ENCODE assay signal across 22 cellular contexts in genomic region chr6:161217631-161218030, GRCh38.
"Had no signal": no experiment of that assay in that cellular context is flagged by ENCODE, and none has a peak within 500 bp of the region (broad histone marks: within the 10 kb centered on the region; RNA-seq: fewer than 3 reads in every experiment).

No MANE protein-coding gene starts in this region.

- H3K27ac ChIP-seq: heart left ventricle, left ventricle myocardium inferior, lower lobe of right lung, pancreas, spleen, upper lobe of left lung, uterus had no signal

- H3K36me3 Mint-ChIP-seq: memory B cell had no signal

- H3K4me3 Mint-ChIP-seq: dendritic cell treated with granulocyte-macrophage colony-stimulating factor and Interleukin-4, amounts not matched to agents 40 ng/mL and 50 ng/mL, for 4 days; memory B cell; naive B cell; nephron; stimulated activated memory B cell treated with anti-CD40 and anti-IgM and Interleukin-4, amounts not matched to agents 10 μg/mL and 1 μg/mL and 100 μg/mL, for 72 hours; stimulated activated naive CD8-positive, alpha-beta T cell treated with anti-CD3 and anti-CD28 coated beads, Interleukin-15, amount 100 ng/mL, for 72 hours had no signal

- H3K9me3 Mint-ChIP-seq: dendritic cell treated with granulocyte-macrophage colony-stimulating factor and Interleukin-4, amounts not matched to agents 40 ng/mL and 50 ng/mL, for 4 days; stimulated activated memory B cell treated with anti-CD40 and anti-IgM and Interleukin-4, amounts not matched to agents 10 μg/mL and 1 μg/mL and 100 μg/mL, for 72 hours had no signal

- H3K27ac Mint-ChIP-seq: dendritic cell treated with granulocyte-macrophage colony-stimulating factor and Interleukin-4, amounts not matched to agents 40 ng/mL and 50 ng/mL, for 4 days; memory B cell; naive B cell; nephron; progenitor cell of endocrine pancreas; stimulated activated memory B cell treated with anti-CD40 and anti-IgM and Interleukin-4, amounts not matched to agents 10 μg/mL and 1 μg/mL and 100 μg/mL, for 72 hours; stimulated activated naive CD8-positive, alpha-beta T cell treated with anti-CD3 and anti-CD28 coated beads, Interleukin-15, amount 100 ng/mL, for 72 hours had no signal

- H3K4me1 ChIP-seq: heart left ventricle, left ventricle myocardium inferior, lower lobe of right lung, spleen, upper lobe of left lung, uterus had no signal

- ATAC-seq: heart left ventricle; lower lobe of right lung; pancreas; right cardiac atrium; stimulated activated memory B cell treated with anti-CD40 and anti-IgM and Interleukin-4, amounts not matched to agents 10 μg/mL and 1 μg/mL and 100 μg/mL, for 72 hours; stimulated activated naive CD8-positive, alpha-beta T cell treated with anti-CD3 and anti-CD28 coated beads, Interleukin-15, amount 100 ng/mL, for 72 hours had no signal

- H3K27me3 ChIP-seq: heart left ventricle, pancreas, spleen, upper lobe of left lung, uterus had no signal

- H3K4me3 ChIP-seq: heart left ventricle, left ventricle myocardium inferior, lower lobe of right lung, pancreas, spleen, upper lobe of left lung, uterus had no signal

- H3K4me1 Mint-ChIP-seq: memory B cell; naive B cell; nephron; stimulated activated memory B cell treated with anti-CD40 and anti-IgM and Interleukin-4, amounts not matched to agents 10 μg/mL and 1 μg/mL and 100 μg/mL, for 72 hours; stimulated activated naive CD8-positive, alpha-beta T cell treated with anti-CD3 and anti-CD28 coated beads, Interleukin-15, amount 100 ng/mL, for 72 hours had no signal

- DNase-seq: cerebellar nuclear complex; foreskin melanocyte; heart left ventricle; left ventricle myocardium inferior; lower lobe of right lung; midbrain; naive B cell; occipital lobe; pancreas; right cardiac atrium; spleen; stimulated activated CD4-positive, alpha-beta T cell treated with anti-CD3 and anti-CD28 coated beads, Interleukin-15, amount 100 ng/mL, for 24 hours; stimulated activated CD4-positive, alpha-beta T cell treated with anti-CD3 and anti-CD28 coated beads, Interleukin-1b, Interleukin-23, amount 100 ng/mL, for 48 hours; stimulated activated CD4-positive, alpha-beta T cell treated with anti-CD3 and anti-CD28 coated beads, Interleukin-4, amount 100 ng/mL, for 24 hours; stimulated activated naive CD8-positive, alpha-beta T cell treated with anti-CD3 and anti-CD28 coated beads, Interleukin-15, amount 100 ng/mL, for 72 hours; uterus had no signal

- H3K36me3 ChIP-seq: heart left ventricle, left ventricle myocardium inferior, lower lobe of right lung, pancreas, upper lobe of left lung, uterus had no signal

- H3K9me3 ChIP-seq: left ventricle myocardium inferior, lower lobe of right lung, pancreas, upper lobe of left lung, uterus had no signal

- H3K27me3 Mint-ChIP-seq: dendritic cell treated with granulocyte-macrophage colony-stimulating factor and Interleukin-4, amounts not matched to agents 40 ng/mL and 50 ng/mL, for 4 days; naive B cell; progenitor cell of endocrine pancreas; stimulated activated memory B cell treated with anti-CD40 and anti-IgM and Interleukin-4, amounts not matched to agents 10 μg/mL and 1 μg/mL and 100 μg/mL, for 72 hours; stimulated activated naive CD8-positive, alpha-beta T cell treated with anti-CD3 and anti-CD28 coated beads, Interleukin-15, amount 100 ng/mL, for 72 hours had no signal
